In genomic region chr10:125962200-125962599, GRCh38 we compare ENCODE assay signal across 8 cellular contexts.
"Had no signal": no experiment of that assay in that cellular context is flagged by ENCODE, and none has a peak within 500 bp of the region (broad histone marks: within the 10 kb centered on the region; RNA-seq: fewer than 3 reads in every experiment).

No MANE protein-coding gene starts in this region.

- H3K27ac ChIP-seq: HL-60 had no signal

- DNase-seq: IMR-90, KBM-7, KG1 had no signal

- H3K4me1 Mint-ChIP-seq: IgD-negative memory B cell had no signal

- H3K27ac Mint-ChIP-seq: IgD-negative memory B cell had no signal

- H3K36me3 Mint-ChIP-seq: IgD-negative memory B cell had no signal

- H3K4me3 ChIP-seq: K562 had no signal

- FAIRE-seq: HepG2, HTR-8/SVneo, K562 had no signal

- ATAC-seq: HepG2, K562 had no signal

- H3K4me3 Mint-ChIP-seq: IgD-negative memory B cell had no signal
